ENCODE assay signal across 16 cellular contexts in the genomic region with DNA sequence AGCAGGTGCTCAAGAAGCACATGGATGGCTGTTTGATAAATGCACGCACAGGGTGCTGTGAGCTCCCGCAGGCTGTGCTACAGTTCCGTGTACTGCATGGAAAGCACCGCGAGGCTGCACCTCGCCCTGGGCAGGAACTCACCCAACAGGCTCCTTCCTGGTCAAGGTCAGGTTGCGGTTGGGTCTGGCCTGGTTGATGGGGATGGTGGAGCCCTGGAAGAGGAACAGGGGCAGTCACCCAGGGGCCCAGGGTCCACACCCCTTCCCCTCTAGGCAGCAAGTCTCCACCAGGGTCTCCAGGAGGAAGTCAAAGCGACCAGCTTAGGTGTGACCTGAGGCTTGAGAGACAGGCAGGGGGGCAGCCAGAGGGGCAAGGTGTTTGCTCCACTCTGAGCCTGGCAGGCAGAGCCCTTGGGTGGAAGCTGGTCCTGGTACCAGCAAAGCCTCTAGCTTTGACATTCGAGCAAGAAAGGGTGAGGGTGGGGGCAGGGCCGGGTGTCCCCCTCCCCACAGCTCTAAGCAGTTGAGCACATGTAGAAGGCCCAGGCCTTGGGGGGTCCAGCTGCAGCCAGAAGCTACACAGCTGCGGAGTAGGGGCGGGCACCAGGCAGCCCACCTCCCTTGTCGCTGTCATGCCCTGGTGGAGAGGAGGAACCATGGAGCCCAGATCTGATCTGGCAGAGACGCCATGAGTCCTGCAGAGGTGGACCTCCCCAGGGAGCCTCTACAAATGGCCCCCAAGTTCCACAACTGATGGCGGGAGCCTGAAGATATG. TPM values are rescaled to one million over a fixed set of nuclear protein-coding genes. Genes with fewer than 3 reads are reported as not detected.
DNase-seq lines count a peak whose midpoint lies in the region; ATAC-seq and TF ChIP-seq lines count a peak whose summit lies in the region.
"Had no signal": no experiment of that assay in that cellular context is flagged by ENCODE, and none has a peak within 500 bp of the region (broad histone marks: within the 10 kb centered on the region; RNA-seq: fewer than 3 reads in every experiment).

No MANE protein-coding gene starts in this region.

- no peaks in the 10 kb centered on the region for H3K36me3 Mint-ChIP-seq in activated naive CD8-positive, alpha-beta T cell treated with anti-CD3 and anti-CD28 coated beads, Interleukin-2, amount 10 ng/mL, durations not matched to agents 7 days and 5 days
- H3K36me3 Mint-ChIP-seq in activated naive CD8-positive, alpha-beta T cell treated with anti-CD3 and anti-CD28 coated beads for 36 hours: no peaks in the 10 kb centered on the region
- H3K36me3 Mint-ChIP-seq: naive thymus-derived CD8-positive, alpha-beta T cell had no signal

- no peak overlapping the region for H4K8ac ChIP-seq in neuronal stem cell (ENCODE audit: low read depth, low read length)

- DNase-seq in activated naive CD8-positive, alpha-beta T cell treated with anti-CD3 and anti-CD28 coated beads, Interleukin-2, amount 10 ng/mL, durations not matched to agents 7 days and 5 days: peak; percentile 26
- no peak for DNase-seq in activated naive CD8-positive, alpha-beta T cell treated with anti-CD3 and anti-CD28 coated beads for 36 hours
- DNase-seq in ecto neural progenitor cell (ENCODE audit: low spot score) (peak; percentile 39), neuronal stem cell (ENCODE audit: low spot score) (no peak), ureter (ENCODE audit: low spot score) (peak; percentile 73), brain microvascular endothelial cell (no peak)
- DNase-seq: cerebellar nuclear complex; COR-L47; NCI-H2107; NK-92 treated with Interleukin-12 subunit alpha and Interleukin-12 subunit beta, amount 100 ng/mL, for 24 hours; stimulated activated naive CD8-positive, alpha-beta T cell treated with anti-CD3 and anti-CD28 coated beads, Interleukin-15, Interleukin-2, amounts not matched to agents 100 U/mL and 50 U/mL, for 24 hours had no signal

- H3K27me3 Mint-ChIP-seq in activated naive CD8-positive, alpha-beta T cell treated with anti-CD3 and anti-CD28 coated beads, Interleukin-2, amount 10 ng/mL, durations not matched to agents 7 days and 5 days: peaks cover 1% of the 10 kb centered on the region
- no peaks in the 10 kb centered on the region for H3K27me3 Mint-ChIP-seq in activated naive CD8-positive, alpha-beta T cell treated with anti-CD3 and anti-CD28 coated beads for 36 hours

- no peak overlapping the region for H2BK12ac ChIP-seq in neuronal stem cell (ENCODE audit: low read length)

- H3K4me1 Mint-ChIP-seq in activated naive CD8-positive, alpha-beta T cell treated with anti-CD3 and anti-CD28 coated beads, Interleukin-2, amount 10 ng/mL, durations not matched to agents 7 days and 5 days: no peaks in the 10 kb centered on the region
- H3K4me1 Mint-ChIP-seq in activated naive CD8-positive, alpha-beta T cell treated with anti-CD3 and anti-CD28 coated beads for 36 hours: no peaks in the 10 kb centered on the region

- in situ Hi-C loops in brain microvascular endothelial cell (cut with HindIII; ENCODE audit: low pct_ligation_motif_present, low sequenced_read_pairs): no loop called here

- H3K23ac ChIP-seq in neuronal stem cell (ENCODE audit: low read depth, low read length, poor library complexity): peak overlapping the region; percentile 6

- ATAC-seq in activated naive CD8-positive, alpha-beta T cell treated with anti-CD3 and anti-CD28 coated beads, Interleukin-2, amount 10 ng/mL, durations not matched to agents 7 days and 5 days (ENCODE audit: low read depth): no peak
- ATAC-seq in HG02885 (IDR thresholded peaks at IDR 0.05; ENCODE audit: poor library complexity, unreplicated experiment): no peak
- ATAC-seq in GM19467 (IDR thresholded peaks at IDR 0.05; ENCODE audit: unreplicated experiment): no peak
- ATAC-seq: naive thymus-derived CD8-positive, alpha-beta T cell; stimulated activated naive CD8-positive, alpha-beta T cell treated with anti-CD3 and anti-CD28 coated beads, Interleukin-15, Interleukin-2, amounts not matched to agents 100 U/mL and 50 U/mL, for 24 hours had no signal

- no peaks in the 10 kb centered on the region for H3K79me1 ChIP-seq in neuronal stem cell (ENCODE audit: low read depth, low read length)

- no peak overlapping the region for H3K14ac ChIP-seq in neuronal stem cell (ENCODE audit: low read length)

- H3K36me3 ChIP-seq in neuronal stem cell (replicated peaks in 1 of 2; ENCODE audit: control insufficient read depth in 2 of 2, insufficient read depth in 2 of 2, low read length in 2 of 2) (no peaks in the 10 kb centered on the region), brain microvascular endothelial cell (replicated peaks) (no peaks in the 10 kb centered on the region)
- H3K36me3 ChIP-seq: heart right ventricle, SJCRH30 had no signal

- no peaks in the 10 kb centered on the region for H3K9me3 Mint-ChIP-seq in activated naive CD8-positive, alpha-beta T cell treated with anti-CD3 and anti-CD28 coated beads, Interleukin-2, amount 10 ng/mL, durations not matched to agents 7 days and 5 days
- H3K9me3 Mint-ChIP-seq in activated naive CD8-positive, alpha-beta T cell treated with anti-CD3 and anti-CD28 coated beads for 36 hours: no peaks in the 10 kb centered on the region
- H3K9me3 Mint-ChIP-seq: naive thymus-derived CD8-positive, alpha-beta T cell had no signal

- peak overlapping the region; percentile 32 for H3K18ac ChIP-seq in neuronal stem cell (ENCODE audit: low read length)

- H3K4me2 ChIP-seq in neuronal stem cell (ENCODE audit: insufficient read depth, low read length, poor library complexity, severe bottlenecking): no peak overlapping the region

- H2BK120ac ChIP-seq in neuronal stem cell (ENCODE audit: low read depth, low read length): no peak overlapping the region

- H3K27me3 ChIP-seq in neuronal stem cell (ENCODE audit: control insufficient read depth in 3 of 3, insufficient read depth in 3 of 3, low read depth in 1 of 3, low read length in 3 of 3) (peaks cover 0 to 59% (median 0%) of the 10 kb centered on the region in 3 experiments), brain microvascular endothelial cell (replicated peaks) (no peaks in the 10 kb centered on the region)
- H3K27me3 ChIP-seq: heart right ventricle had no signal

- no peak overlapping the region for H4K91ac ChIP-seq in neuronal stem cell (ENCODE audit: low read depth, low read length, poor library complexity)

- no peak overlapping the region for H3K9ac ChIP-seq in neuronal stem cell (ENCODE audit: low read depth, low read length, poor library complexity)

- H3K27ac ChIP-seq in neuronal stem cell (replicated peaks; ENCODE audit: low read length) (no peak overlapping the region), brain microvascular endothelial cell (no peak overlapping the region)
- H3K27ac ChIP-seq: heart right ventricle, SJCRH30 had no signal

- TF ChIP-seq CTCF in brain microvascular endothelial cell (IDR thresholded peaks at IDR 0.05; ENCODE audit: low read depth, low read length, missing control alignments): no peak

- H3K27ac Mint-ChIP-seq in activated naive CD8-positive, alpha-beta T cell treated with anti-CD3 and anti-CD28 coated beads, Interleukin-2, amount 10 ng/mL, durations not matched to agents 7 days and 5 days: no peak overlapping the region
- no peak overlapping the region for H3K27ac Mint-ChIP-seq in activated naive CD8-positive, alpha-beta T cell treated with anti-CD3 and anti-CD28 coated beads for 36 hours
- H3K27ac Mint-ChIP-seq: naive thymus-derived CD8-positive, alpha-beta T cell had no signal

- H3K4me3 Mint-ChIP-seq in activated naive CD8-positive, alpha-beta T cell treated with anti-CD3 and anti-CD28 coated beads, Interleukin-2, amount 10 ng/mL, durations not matched to agents 7 days and 5 days: no peak overlapping the region
- no peak overlapping the region for H3K4me3 Mint-ChIP-seq in activated naive CD8-positive, alpha-beta T cell treated with anti-CD3 and anti-CD28 coated beads for 36 hours
- H3K4me3 Mint-ChIP-seq: naive thymus-derived CD8-positive, alpha-beta T cell had no signal

- no CpG with 5 or more reads among the region's 15 CpGs for WGBS in neuronal stem cell (ENCODE audit: extremely low coverage in 2 of 2, insufficient read length in 2 of 2, insufficient replicate concordance in 1 of 2), 2 donors

- no peak overlapping the region for H3K4ac ChIP-seq in neuronal stem cell (ENCODE audit: low read length)

- H2BK5ac ChIP-seq in neuronal stem cell (ENCODE audit: low read length): no peak overlapping the region

- H2AK5ac ChIP-seq in neuronal stem cell (ENCODE audit: low read depth, low read length): peak overlapping the region; percentile 2

- POLR2A ChIA-PET in activated naive CD8-positive, alpha-beta T cell treated with anti-CD3 and anti-CD28 coated beads, Interleukin-2, amount 10 ng/mL, durations not matched to agents 7 days and 5 days (lab: Charles Lee): no interaction called here

- no peaks in the 10 kb centered on the region for H3K9me3 ChIP-seq in neuronal stem cell (replicated peaks in 1 of 2; ENCODE audit: control insufficient read depth in 2 of 2, insufficient read depth in 1 of 2, low read depth in 1 of 2, low read length in 2 of 2)
- H3K9me3 ChIP-seq: heart right ventricle, SJCRH30 had no signal

- no peak overlapping the region for H3K4me3 ChIP-seq in neuronal stem cell (ENCODE audit: low read length in 2 of 2)
- H3K4me3 ChIP-seq in brain microvascular endothelial cell (ENCODE audit: low read depth, low read length): no peak overlapping the region
- H3K4me3 ChIP-seq: heart right ventricle, SJCRH30 had no signal

- H2BK15ac ChIP-seq in neuronal stem cell (ENCODE audit: low read length): peak overlapping the region; percentile 5

- no peak overlapping the region for H2AFZ ChIP-seq in neuronal stem cell (ENCODE audit: low read length)

- H3K4me1 ChIP-seq in neuronal stem cell (ENCODE audit: control insufficient read depth in 2 of 2, insufficient read depth in 1 of 2, low read depth in 1 of 2, low read length in 2 of 2): peaks cover 0 to 21% of the 10 kb centered on the region in 2 donors
- H3K4me1 ChIP-seq: SJCRH30 had no signal

RNA-seq across cellular contexts. Expression of gene SLC41A3, which starts 46.3 kb away (rescaled TPM):
- 10 to 100 TPM; 32.2 to 32.4 TPM for total RNA-seq in activated naive CD8-positive, alpha-beta T cell treated with anti-CD3 and anti-CD28 coated beads, Interleukin-2, amount 10 ng/mL, durations not matched to agents 7 days and 5 days
- 10 to 100 TPM; 26.6 to 30.7 TPM for total RNA-seq in activated naive CD8-positive, alpha-beta T cell treated with anti-CD3 and anti-CD28 coated beads for 36 hours
- polyA plus RNA-seq in neuronal stem cell (2013, experiment 1 of 2): 46.4 TPM
- polyA plus RNA-seq in neuronal stem cell (2013, experiment 2 of 2): 47.5 TPM
- total RNA-seq in ureter: 72.0 TPM

RNA-seq across cellular contexts. Expression of gene ALDH1L1, which starts 50.1 kb away (rescaled TPM):
- total RNA-seq in activated naive CD8-positive, alpha-beta T cell treated with anti-CD3 and anti-CD28 coated beads, Interleukin-2, amount 10 ng/mL, durations not matched to agents 7 days and 5 days: not detected
- total RNA-seq in activated naive CD8-positive, alpha-beta T cell treated with anti-CD3 and anti-CD28 coated beads for 36 hours: not detected
- polyA plus RNA-seq in neuronal stem cell (2013, experiment 1 of 2): 0.57 TPM
- 0.60 TPM for polyA plus RNA-seq in neuronal stem cell (2013, experiment 2 of 2)
- 129 TPM for total RNA-seq in ureter
- total RNA-seq: naive thymus-derived CD8-positive, alpha-beta T cell had no signal
- polyA plus RNA-seq: naive thymus-derived CD8-positive, alpha-beta T cell had no signal

Comparison
In these comparisons a context has a peak if more than half of its experiments do, and no peak if none do; other contexts are left out.
1. DNase-seq: peak in activated naive CD8-positive, alpha-beta T cell treated with anti-CD3 and anti-CD28 coated beads, Interleukin-2, amount 10 ng/mL, durations not matched to agents 7 days and 5 days (single experiment), ecto neural progenitor cell (single experiment) and ureter (single experiment); none in activated naive CD8-positive, alpha-beta T cell treated with anti-CD3 and anti-CD28 coated beads for 36 hours (single experiment), neuronal stem cell (single experiment) and brain microvascular endothelial cell (single experiment).
2. RNA of gene ALDH1L1, which starts 50.1 kb away (total RNA-seq): 129 TPM in ureter (single experiment); not detected in activated naive CD8-positive, alpha-beta T cell treated with anti-CD3 and anti-CD28 coated beads for 36 hours and not detected in activated naive CD8-positive, alpha-beta T cell treated with anti-CD3 and anti-CD28 coated beads, Interleukin-2, amount 10 ng/mL, durations not matched to agents 7 days and 5 days; every median in the first group is over 100 times any median in the second.